8 cellular contexts compared by ENCODE assay signal in the genomic region with DNA sequence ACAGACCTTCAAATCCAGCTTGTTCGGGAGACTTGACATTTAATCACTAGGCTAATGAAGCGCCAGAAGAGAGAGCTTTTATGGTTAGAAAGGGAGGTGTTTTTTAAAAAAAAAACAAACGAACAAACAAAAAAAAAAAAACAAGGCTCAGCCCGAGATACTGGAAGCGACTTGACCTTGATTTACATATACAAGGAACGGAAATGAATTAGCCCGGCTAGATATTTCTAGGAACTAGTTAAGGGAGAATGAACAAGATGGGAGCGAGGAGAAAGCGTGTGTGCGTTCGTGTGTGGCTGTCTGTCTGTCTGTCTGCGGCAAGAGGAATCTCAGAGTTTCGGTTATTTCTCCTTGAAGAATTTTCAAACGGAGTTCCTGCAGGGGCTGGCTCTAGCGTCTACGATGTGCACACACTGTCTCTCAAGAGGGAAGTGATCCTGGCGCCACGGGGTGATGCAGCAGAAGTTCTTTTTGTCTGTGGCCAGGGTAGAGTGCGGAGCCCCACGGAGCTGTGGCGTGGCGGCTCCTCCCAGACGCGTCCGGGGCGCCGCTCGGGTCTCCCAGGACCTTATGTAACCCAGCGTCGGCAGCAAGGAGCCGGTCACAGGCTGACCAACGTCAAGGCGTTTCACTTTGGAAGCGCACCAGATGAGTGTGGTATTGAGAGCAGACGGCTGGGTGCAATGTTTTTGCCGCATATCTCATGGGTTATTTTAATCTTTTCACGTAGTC. TPM values are rescaled to one million over a fixed set of nuclear protein-coding genes. Genes with fewer than 3 reads are reported as not detected.
DNase-seq lines count a peak whose midpoint lies in the region; ATAC-seq and TF ChIP-seq lines count a peak whose summit lies in the region.

No MANE protein-coding gene starts in this region.

- no peaks in the 10 kb centered on the region for H3K27me3 ChIP-seq in parathyroid adenoma (ENCODE audit: control insufficient read depth, insufficient read depth, low read length)

- H3K9me3 Mint-ChIP-seq in Calu3 (ENCODE audit: low read depth, unreplicated experiment): no peaks in the 10 kb centered on the region

- peaks cover 12% of the 10 kb centered on the region for H3K4me1 ChIP-seq in parathyroid adenoma

- H3K9ac ChIP-seq in parathyroid adenoma: peak overlapping the region; percentile 21

- H3K4me3 ChIP-seq in parathyroid adenoma (ENCODE audit: low read depth, low read length): peak overlapping the region; percentile 86

- POLR2A ChIA-PET in RWPE1 (lab: Yijun Ruan, JAX; ENCODE audit: low non-redundant PET): interaction anchor here (0.6 kb wide), 2 partner anchors 53 to 306 kb away, joined by 4 to 7 read pairs; no protein-coding TSS in a partner anchor

- H3K36me3 ChIP-seq in parathyroid adenoma (ENCODE audit: control insufficient read depth, insufficient read depth, low read length): no peaks in the 10 kb centered on the region

- peaks cover 11% of the 10 kb centered on the region for H3K36me3 Mint-ChIP-seq in Calu3 (ENCODE audit: insufficient read depth, unreplicated experiment)

- no peaks in the 10 kb centered on the region for H3K27me3 Mint-ChIP-seq in Calu3 (ENCODE audit: unreplicated experiment)

- H3K27ac Mint-ChIP-seq in Calu3 (ENCODE audit: unreplicated experiment): peak overlapping the region; percentile 34

- TF ChIP-seq CTCF in Calu3 (IDR thresholded peaks at IDR 0.05; ENCODE audit: unreplicated experiment) (no peak), GM20000 (IDR thresholded peaks at IDR 0.05; ENCODE audit: extremely low read depth, missing control alignments) (no peak), RWPE1 (conservative IDR thresholded peaks at IDR 0.05; ENCODE audit: low read depth) (no peak), parathyroid adenoma (IDR thresholded peaks at IDR 0.05) (no peak)

- peak overlapping the region; percentile 73 for H3K27ac ChIP-seq in RWPE1
- H3K27ac ChIP-seq in parathyroid adenoma: peak overlapping the region; percentile 97

- peak overlapping the region; percentile 92 for H3K4me2 ChIP-seq in parathyroid adenoma (ENCODE audit: low read length)

- H3K4me1 Mint-ChIP-seq in Calu3 (ENCODE audit: low read depth, unreplicated experiment): no peaks in the 10 kb centered on the region

- H3K9me3 ChIP-seq in parathyroid adenoma (ENCODE audit: control insufficient read depth, low read length): no peaks in the 10 kb centered on the region

- peak overlapping the region; percentile 80 for H3K4me3 Mint-ChIP-seq in Calu3 (ENCODE audit: low read depth, unreplicated experiment)

- CTCF ChIA-PET in Calu3 (lab: Charles Lee): interaction anchor here (0.7 kb wide), 1 partner anchor 49 kb away, joined by 4 read pairs; no protein-coding TSS in a partner anchor
- CTCF ChIA-PET in RWPE1 (lab: Yijun Ruan, JAX): interaction anchor here (0.6 to 2.0 kb wide), 3 partner anchors 22 to 511 kb away, joined by 3 to 6 read pairs (median 4); no protein-coding TSS in a partner anchor

- BruUV-seq in Calu3 (replicated peaks; lab: Mats Ljungman, UMichigan): no TSS peak

- intact Hi-C loops in Calu3 (cut with micrococcal nuclease; ENCODE audit: unreplicated experiment) (no loop called here), left ventricle myocardium superior (cut with micrococcal nuclease) (loop anchor here (5.0 kb wide), 2 partner anchors 86 to 151 kb away; a partner anchor contains a TSS)

- DNase-seq in Calu3 (peak; percentile 34), GM20000 (ENCODE audit: low spot score) (peak; percentile 41), HS-27A (ENCODE audit: low read depth) (peak; percentile 20), RWPE1 (ENCODE audit: low spot score) (peak; percentile 55), anterior cingulate cortex (lab: John Stamatoyannopoulos, UW) (peak in 48 of 58 donors; percentile 15 to 70 (median 44)), left ventricle myocardium superior (peak; percentile 88)
- DNase-seq in effector CD8-positive, alpha-beta T cell (lab: John Stamatoyannopoulos, UW): no peak

- H3K79me2 ChIP-seq in parathyroid adenoma: peaks cover 11% of the 10 kb centered on the region

- H2AFZ ChIP-seq in parathyroid adenoma: peak overlapping the region; percentile 36

- peak; percentile 96 for ATAC-seq in left ventricle myocardium superior

RNA-seq across cellular contexts. Expression of a gene that starts 18.8 kb away (rescaled TPM):
- total RNA-seq in Calu3 (2022) (4.2 and 4.6 TPM in 2 replicates), left ventricle myocardium superior (9.0 TPM)
